Comparison of ENCODE assay signal across 1 cellular context in the genomic region with DNA sequence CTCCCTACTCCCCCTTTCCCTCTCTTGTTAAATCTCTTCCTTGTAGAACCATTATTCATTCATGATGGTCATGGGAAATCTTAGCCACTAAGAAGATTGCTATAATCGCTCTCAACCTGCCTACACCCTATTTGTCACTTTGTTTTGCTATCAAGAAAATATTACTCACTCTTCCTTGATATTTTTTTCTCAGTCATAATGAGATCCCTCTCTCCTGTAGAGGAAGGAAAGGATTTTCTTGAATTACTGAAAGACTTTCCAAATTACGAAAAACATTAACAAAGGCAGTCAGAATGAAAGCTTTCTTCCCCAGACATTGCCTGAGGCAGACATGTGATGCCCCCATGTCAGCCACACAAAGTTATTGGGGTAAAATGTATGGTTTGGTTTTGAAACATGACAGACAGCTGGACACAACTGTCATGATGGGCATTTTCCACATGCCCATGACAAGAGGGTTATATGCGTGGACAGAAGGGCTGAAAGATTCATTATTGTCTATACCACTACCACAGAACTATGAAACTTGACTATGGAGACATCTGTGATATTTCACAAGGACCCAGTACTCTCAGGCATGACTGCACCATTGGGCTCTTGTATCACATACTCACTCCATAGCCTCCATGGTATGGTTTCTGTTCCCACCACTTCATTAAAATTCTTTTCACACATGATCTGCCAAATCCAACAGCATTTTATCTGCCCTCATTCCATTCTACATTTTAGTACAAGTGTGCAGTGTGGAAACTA.
TF ChIP-seq lines count a peak whose summit lies in the region.

No MANE protein-coding gene starts in this region.

TF ChIP-seq in endothelial cell of umbilical vein, 7 proteins besides CTCF, POLR2A, EP300 and RAD21:
- TF ChIP-seq FOS (IDR thresholded peaks at IDR 0.05; ENCODE audit: borderline replicate concordance, insufficient read depth, low read length) (peak; percentile 14), JUN (IDR thresholded peaks at IDR 0.05; ENCODE audit: borderline replicate concordance, insufficient read depth, insufficient read length, low read depth) (no peak)
